ENCODE assay signal across 24 cellular contexts in the genomic region with DNA sequence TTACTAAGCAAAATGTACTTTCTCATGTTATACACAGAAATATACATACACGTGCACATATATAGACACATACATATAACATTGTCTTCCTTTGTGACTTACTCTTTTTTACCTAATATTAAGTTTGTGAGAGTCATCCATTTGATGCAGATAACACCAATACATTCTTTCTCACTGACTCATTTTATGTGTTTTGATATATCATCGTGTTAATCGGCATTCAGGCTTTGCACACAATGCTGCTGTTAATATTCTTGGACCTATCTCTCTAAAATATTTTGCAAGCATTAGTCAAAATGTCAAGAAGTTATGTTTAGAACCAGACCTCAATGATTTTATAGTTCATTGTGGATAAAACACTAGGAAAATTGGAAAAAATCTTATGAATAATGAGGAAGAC.
"Had no signal": no experiment of that assay in that cellular context is flagged by ENCODE, and none has a peak within 500 bp of the region (broad histone marks: within the 10 kb centered on the region; RNA-seq: fewer than 3 reads in every experiment).

No MANE protein-coding gene starts in this region.

- H3K4me1 ChIP-seq: gastrocnemius medialis, left lung, prostate gland, right atrium auricular region, stomach, thyroid gland had no signal

- ATAC-seq: esophagus mucosa; gastrocnemius medialis; left cardiac atrium; left lung; naive thymus-derived CD8-positive, alpha-beta T cell; sciatic nerve; stimulated activated effector memory CD8-positive, alpha-beta T cell treated with anti-CD3 and anti-CD28 coated beads, Interleukin-12 subunit alpha, Interleukin-12 subunit beta, amount 100 ng/mL, for 72 hours had no signal

- H3K4me3 Mint-ChIP-seq: naive thymus-derived CD8-positive, alpha-beta T cell; nephron progenitor cell; stimulated activated effector memory CD8-positive, alpha-beta T cell treated with anti-CD3 and anti-CD28 coated beads, Interleukin-12 subunit alpha, Interleukin-12 subunit beta, amount 100 ng/mL, for 72 hours had no signal

- H3K9me3 ChIP-seq: gastrocnemius medialis, left lung, prostate gland, right atrium auricular region, stomach, thyroid gland had no signal

- H3K36me3 Mint-ChIP-seq: naive thymus-derived CD8-positive, alpha-beta T cell; stimulated activated effector memory CD8-positive, alpha-beta T cell treated with anti-CD3 and anti-CD28 coated beads, Interleukin-12 subunit alpha, Interleukin-12 subunit beta, amount 100 ng/mL, for 72 hours had no signal

- H3K36me3 ChIP-seq: gastrocnemius medialis, left lung, prostate gland, right atrium auricular region, stomach, thyroid gland had no signal

- H3K4me2 ChIP-seq: hepatocyte had no signal

- H3K9me3 Mint-ChIP-seq: nephron progenitor cell had no signal

- DNase-seq: dorsolateral prefrontal cortex; effector CD4-positive, alpha-beta T cell; gastrocnemius medialis; head of caudate nucleus; kidney; left cardiac atrium; left lung; naive thymus-derived CD8-positive, alpha-beta T cell; nephron progenitor cell; nucleus accumbens; stimulated activated CD4-positive, alpha-beta T cell treated with anti-CD3 and anti-CD28 coated beads, Interleukin-2, amount 100 ng/mL, for 24 hours; stimulated activated CD4-positive, alpha-beta T cell treated with anti-CD3 and anti-CD28 coated beads, Interleukin-4, amount 100 ng/mL, for 24 hours; stimulated activated naive CD4-positive, alpha-beta T cell treated with Interleukin-2 at 50 U/mL for 16 hours; stomach; thyroid gland; trophoblast cell had no signal

- H2AFZ ChIP-seq: hepatocyte had no signal

- FAIRE-seq: colon, kidney had no signal

- H3K4me1 Mint-ChIP-seq: naive thymus-derived CD8-positive, alpha-beta T cell; stimulated activated effector memory CD8-positive, alpha-beta T cell treated with anti-CD3 and anti-CD28 coated beads, Interleukin-12 subunit alpha, Interleukin-12 subunit beta, amount 100 ng/mL, for 72 hours had no signal

- H3K27ac Mint-ChIP-seq: naive thymus-derived CD8-positive, alpha-beta T cell; nephron progenitor cell; stimulated activated effector memory CD8-positive, alpha-beta T cell treated with anti-CD3 and anti-CD28 coated beads, Interleukin-12 subunit alpha, Interleukin-12 subunit beta, amount 100 ng/mL, for 72 hours had no signal

- H3K27ac ChIP-seq: epithelial cell of prostate, gastrocnemius medialis, hepatocyte, left lung, prostate gland, right atrium auricular region, stomach, thyroid gland had no signal

- H3K79me2 ChIP-seq: hepatocyte had no signal

- H3K4me3 ChIP-seq: dorsolateral prefrontal cortex, gastrocnemius medialis, hepatocyte, left lung, prostate gland, right atrium auricular region, stomach, thyroid gland had no signal

- H3K27me3 ChIP-seq: dorsolateral prefrontal cortex, gastrocnemius medialis, hepatocyte, left lung, right atrium auricular region, stomach, thyroid gland had no signal
